8 cellular contexts compared by ENCODE assay signal in genomic region chr2:191678437-191679110, GRCh38. TPM values are rescaled to one million over a fixed set of nuclear protein-coding genes. Genes with fewer than 3 reads are reported as not detected.
DNase-seq lines count a peak whose midpoint lies in the region; ATAC-seq and TF ChIP-seq lines count a peak whose summit lies in the region.

No MANE protein-coding gene starts in this region.

- in situ Hi-C loops in Caki2 (cut with HindIII; ENCODE audit: low pct_unique_long_range_greater_than_20kb, low sequenced_read_pairs) (loop anchor here (25.0 kb wide), 1 partner anchor 116 kb away; no protein-coding TSS in a partner anchor), G401 (cut with HindIII; ENCODE audit: low sequenced_read_pairs) (no loop called here)

- peaks cover 31% of the 10 kb centered on the region for H3K4me1 Mint-ChIP-seq in dendritic cell treated with granulocyte-macrophage colony-stimulating factor and Interleukin-4, amounts not matched to agents 40 ng/mL and 50 ng/mL, for 4 days (ENCODE audit: low read depth)

- peak; percentile 80 for DNase-seq in Caki2 (ENCODE audit: low read depth)
- DNase-seq in activated CD4-positive, alpha-beta T cell treated with anti-CD3 and anti-CD28 coated beads for 24 hours (ENCODE audit: low read depth in 2 of 2) = peak; percentile 58 to 66
- peak; percentile 41 to 58 for DNase-seq in lung microvascular endothelial cell (ENCODE audit: low read depth in 2 of 2)
- DNase-seq in stimulated activated CD8-positive, alpha-beta memory T cell treated with anti-CD3 and anti-CD28 coated beads, Interleukin-15, amount 100 ng/mL, for 1 hour (ENCODE audit: low read depth) = peak; percentile 34
- DNase-seq in G401 (ENCODE audit: low spot score) = no peak

- H3K27me3 Mint-ChIP-seq in dendritic cell treated with granulocyte-macrophage colony-stimulating factor and Interleukin-4, amounts not matched to agents 40 ng/mL and 50 ng/mL, for 4 days = no peaks in the 10 kb centered on the region

- no peaks in the 10 kb centered on the region for H3K9me3 Mint-ChIP-seq in dendritic cell treated with granulocyte-macrophage colony-stimulating factor and Interleukin-4, amounts not matched to agents 40 ng/mL and 50 ng/mL, for 4 days

- intact Hi-C loops in dendritic cell treated with granulocyte-macrophage colony-stimulating factor and Interleukin-4, amounts not matched to agents 40 ng/mL and 50 ng/mL, for 4 days (cut with micrococcal nuclease) = loop anchor here (5.0 to 10.0 kb wide), 2 partner anchors 66 to 654 kb away; no protein-coding TSS in a partner anchor

- 0 out of 2 replicates have a peak, but pooled peaks have one; percentile 2 for TF ChIP-seq EP300 in Ishikawa (IDR thresholded peaks at IDR 0.05; ENCODE audit: borderline replicate concordance)

- H3K36me3 Mint-ChIP-seq in dendritic cell treated with granulocyte-macrophage colony-stimulating factor and Interleukin-4, amounts not matched to agents 40 ng/mL and 50 ng/mL, for 4 days (ENCODE audit: low read depth) = peaks cover 46% of the 10 kb centered on the region

- peak; percentile 4 for ATAC-seq in GM21515 (IDR thresholded peaks at IDR 0.05; ENCODE audit: unreplicated experiment)

- peak overlapping the region; percentile 95 for H3K4me3 Mint-ChIP-seq in dendritic cell treated with granulocyte-macrophage colony-stimulating factor and Interleukin-4, amounts not matched to agents 40 ng/mL and 50 ng/mL, for 4 days

- H3K27ac Mint-ChIP-seq in dendritic cell treated with granulocyte-macrophage colony-stimulating factor and Interleukin-4, amounts not matched to agents 40 ng/mL and 50 ng/mL, for 4 days = peak overlapping the region; percentile 100

- no peak for TF ChIP-seq RAD21 in Ishikawa (IDR thresholded peaks at IDR 0.05; ENCODE audit: low read depth)

TF ChIP-seq in Ishikawa, 13 proteins besides CTCF, POLR2A, EP300 and RAD21:
- TF ChIP-seq ZBTB7A (IDR thresholded peaks at IDR 0.05; ENCODE audit: low read depth) (no peak; the same call in 1 of the 2 replicates), TCF12 (IDR thresholded peaks at IDR 0.05; ENCODE audit: low read depth) (no peak), MAX (IDR thresholded peaks at IDR 0.05) (peak; percentile 88), USF1 (IDR thresholded peaks at IDR 0.05) (peak; percentile 51; the same call in 1 of the 2 replicates), CEBPB (IDR thresholded peaks at IDR 0.05) (no peak), YY1 (IDR thresholded peaks at IDR 0.05; ENCODE audit: low read depth) (no peak), EGR1 (IDR thresholded peaks at IDR 0.05) (no peak)

RNA-seq across cellular contexts. Expression of gene NABP1, which starts 0.6 kb away (rescaled TPM):
- 13.9 and 18.7 TPM in 2 replicates for total RNA-seq in Caki2 (2014; rRNA removed; shearing (Covaris generic); ENCODE audit: low replicate concordance)
- total RNA-seq in lung microvascular endothelial cell = 11.3 and 11.8 TPM in 2 replicates
- 0.74 and 1.9 TPM in 2 replicates for total RNA-seq in G401 (2014; rRNA removed; shearing (Covaris generic))
